ENCODE assay signal across 1 cellular context in genomic region chr3:141303481-141304223, GRCh38.
TF ChIP-seq lines count a peak whose summit lies in the region.

No MANE protein-coding gene starts in this region.

TF ChIP-seq in HepG2, 621 proteins besides CTCF, POLR2A, EP300 and RAD21 (continued from another document):
- no peak for TF ChIP-seq ZXDC (CRISPR knock-in tag; IDR thresholded peaks at IDR 0.05)
- no peak for TF ChIP-seq KAT8 (CRISPR knock-in tag; IDR thresholded peaks at IDR 0.05)
- TF ChIP-seq ELF3 (CRISPR knock-in tag; IDR thresholded peaks at IDR 0.05): no peak
- TF ChIP-seq GLMP (CRISPR knock-in tag; IDR thresholded peaks at IDR 0.05; ENCODE audit: borderline replicate concordance): no peak
- TF ChIP-seq ZNF619 (CRISPR knock-in tag; IDR thresholded peaks at IDR 0.05): no peak
- no peak for TF ChIP-seq ZNF569 (CRISPR knock-in tag; IDR thresholded peaks at IDR 0.05; ENCODE audit: borderline replicate concordance)
- TF ChIP-seq CEBPZ (IDR thresholded peaks at IDR 0.05; ENCODE audit: low read length): no peak
- TF ChIP-seq SMC3 (IDR thresholded peaks at IDR 0.05; ENCODE audit: low read length): peak; percentile 44; the same call in 1 of the 2 replicates
- no peak for TF ChIP-seq ZNF567 (CRISPR knock-in tag; IDR thresholded peaks at IDR 0.05; ENCODE audit: borderline replicate concordance)
- TF ChIP-seq ADNP (CRISPR knock-in tag; IDR thresholded peaks at IDR 0.05): no peak
- TF ChIP-seq PAX8 (CRISPR knock-in tag; IDR thresholded peaks at IDR 0.05; ENCODE audit: borderline replicate concordance): no peak
- no peak for TF ChIP-seq ARNT2 (CRISPR knock-in tag; IDR thresholded peaks at IDR 0.05; ENCODE audit: low read depth)
- no peak for TF ChIP-seq MTF2 (CRISPR knock-in tag; IDR thresholded peaks at IDR 0.05; ENCODE audit: borderline replicate concordance)
- TF ChIP-seq SMAD1 (CRISPR knock-in tag; IDR thresholded peaks at IDR 0.05; ENCODE audit: borderline replicate concordance, low read depth): no peak
- no peak for TF ChIP-seq RAD51 (IDR thresholded peaks at IDR 0.05; ENCODE audit: borderline replicate concordance)
- no peak for TF ChIP-seq ZNF614 (CRISPR knock-in tag; IDR thresholded peaks at IDR 0.05; ENCODE audit: borderline replicate concordance)
- TF ChIP-seq STAT6 (CRISPR knock-in tag; IDR thresholded peaks at IDR 0.05; ENCODE audit: borderline replicate concordance): no peak
- TF ChIP-seq REPIN1 (CRISPR knock-in tag; IDR thresholded peaks at IDR 0.05; ENCODE audit: borderline replicate concordance, low read depth): no peak
- no peak for TF ChIP-seq ZFP90 (CRISPR knock-in tag; IDR thresholded peaks at IDR 0.05; ENCODE audit: borderline replicate concordance)
- TF ChIP-seq ZNF460 (CRISPR knock-in tag; IDR thresholded peaks at IDR 0.05; ENCODE audit: borderline replicate concordance): no peak
- no peak for TF ChIP-seq ZNF784 (CRISPR knock-in tag; IDR thresholded peaks at IDR 0.05; ENCODE audit: borderline replicate concordance)
